In genomic region chrX:135520553-135521404, GRCh38 we compare ENCODE assay signal across 8 cellular contexts. TPM values are rescaled to one million over a fixed set of nuclear protein-coding genes. Genes with fewer than 3 reads are reported as not detected.
DNase-seq lines count a peak whose midpoint lies in the region; ATAC-seq and TF ChIP-seq lines count a peak whose summit lies in the region.

A gene with protein sequence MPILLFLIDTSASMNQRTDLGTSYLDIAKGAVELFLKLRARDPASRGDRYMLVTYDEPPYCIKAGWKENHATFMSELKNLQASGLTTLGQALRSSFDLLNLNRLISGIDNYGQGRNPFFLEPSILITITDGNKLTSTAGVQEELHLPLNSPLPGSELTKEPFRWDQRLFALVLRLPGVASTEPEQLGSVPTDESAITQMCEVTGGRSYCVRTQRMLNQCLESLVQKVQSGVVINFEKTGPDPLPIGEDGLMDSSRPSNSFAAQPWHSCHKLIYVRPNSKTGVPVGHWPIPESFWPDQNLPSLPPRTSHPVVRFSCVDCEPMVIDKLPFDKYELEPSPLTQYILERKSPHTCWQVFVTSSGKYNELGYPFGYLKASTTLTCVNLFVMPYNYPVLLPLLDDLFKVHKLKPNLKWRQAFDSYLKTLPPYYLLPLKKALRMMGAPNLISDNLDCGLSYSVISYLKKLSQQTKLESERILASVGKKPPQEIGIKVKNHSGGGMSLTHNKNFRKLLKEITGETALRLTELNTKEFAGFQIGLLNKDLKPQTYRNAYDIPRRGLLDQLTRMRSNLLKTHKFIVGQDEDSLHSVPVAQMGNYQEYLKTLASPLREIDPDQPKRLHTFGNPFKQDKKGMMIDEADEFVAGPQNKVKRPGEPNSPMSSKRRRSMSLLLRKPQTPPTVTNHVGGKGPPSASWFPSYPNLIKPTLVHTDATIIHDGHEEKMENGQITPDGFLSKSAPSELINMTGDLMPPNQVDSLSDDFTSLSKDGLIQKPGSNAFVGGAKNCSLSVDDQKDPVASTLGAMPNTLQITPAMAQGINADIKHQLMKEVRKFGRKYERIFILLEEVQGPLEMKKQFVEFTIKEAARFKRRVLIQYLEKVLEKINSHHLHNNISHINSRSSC (plus strand): TSS chrX:135520660. CDS start chrX:135520993, 333 bp downstream.

- no TSS peak for BruUV-seq in A673 (replicated peaks; lab: Mats Ljungman, UMichigan)

- intact Hi-C loops in A673 (cut with micrococcal nuclease; ENCODE audit: unreplicated experiment) (no loop called here), left colon (cut with DNase I, micrococcal nuclease) (no loop called here)

- POLR2A ChIA-PET in A673 (lab: Charles Lee; ENCODE audit: low non-redundant PET) = no interaction called here

- H3K4me1 ChIP-seq in A673 (ENCODE audit: insufficient read depth, low read length, poor library complexity, severe bottlenecking) = no peaks in the 10 kb centered on the region

- DNase-seq in A673 (ENCODE audit: low spot score) (peak; percentile 92), NCI-H446 treated with DMSO at 0.1 percent for 48 hours (lab: John Stamatoyannopoulos, UW) (peak; percentile 78), left colon (peak; percentile 84 to 90)
- DNase-seq in activated CD4-positive, alpha-beta T cell treated with anti-CD3 and anti-CD28 coated beads for 48 hours = peak; percentile 85
- peak; percentile 86 for DNase-seq in stimulated activated CD4-positive, alpha-beta T cell treated with anti-CD3 and anti-CD28 coated beads, Interleukin-1b, Interleukin-23, amount 100 ng/mL, for 48 hours

- H3K9me3 ChIP-seq in A673 (ENCODE audit: low read depth, low read length, poor library complexity, severe bottlenecking) = no peaks in the 10 kb centered on the region

- peak within 1 kb of the TSS; percentile 87 for H3K27ac ChIP-seq in A673 (ENCODE audit: low read depth, low read length, poor library complexity, severe bottlenecking)
- peak within 1 kb of the TSS; percentile 69 for H3K27ac ChIP-seq in cingulate gyrus (ENCODE audit: low read depth, low read length)

- H3K36me3 ChIP-seq in A673 (ENCODE audit: insufficient read depth, low read length, poor library complexity, severe bottlenecking) = no peaks in the 10 kb centered on the region

- peaks cover 3% of the 10 kb centered on the region for H3K27me3 ChIP-seq in A673 (replicated peaks; ENCODE audit: insufficient read depth, low read depth, low read length, poor library complexity)

- CTCF ChIA-PET in A673 (lab: Charles Lee) = interaction anchor here (0.6 kb wide), 1 partner anchor 41 kb away, joined by 5 read pairs; no protein-coding TSS in a partner anchor

- H3K4me3 ChIP-seq in A673 (ENCODE audit: low read depth, low read length, poor library complexity, severe bottlenecking) = peak within 1 kb of the TSS; percentile 78

- peak; percentile 90 for ATAC-seq in GM18858 (IDR thresholded peaks at IDR 0.05; ENCODE audit: unreplicated experiment)
- peak; percentile 84 for ATAC-seq in HG03066 (IDR thresholded peaks at IDR 0.05; ENCODE audit: low read depth, unreplicated experiment)
- peak; percentile 77 for ATAC-seq in left colon

- TF ChIP-seq CTCF in A673 (conservative IDR thresholded peaks at IDR 0.05; ENCODE audit: low read depth, low read length) = no peak

RNA-seq across cellular contexts. Expression of the gene that starts here (rescaled TPM):
- 11.7 and 14.4 TPM in 2 replicates for total RNA-seq in A673 (2021)
- total RNA-seq in left colon = 10 to 100 TPM; 14.9 to 19.8 TPM

Comparison
In these comparisons a context has a peak if more than half of its experiments do, and no peak if none do; other contexts are left out.
1. Peak in every context shown above with its lines: DNase-seq, ATAC-seq, H3K4me3 ChIP-seq and H3K27ac ChIP-seq.